ENCODE assay signal across 26 cellular contexts in the genomic region with DNA sequence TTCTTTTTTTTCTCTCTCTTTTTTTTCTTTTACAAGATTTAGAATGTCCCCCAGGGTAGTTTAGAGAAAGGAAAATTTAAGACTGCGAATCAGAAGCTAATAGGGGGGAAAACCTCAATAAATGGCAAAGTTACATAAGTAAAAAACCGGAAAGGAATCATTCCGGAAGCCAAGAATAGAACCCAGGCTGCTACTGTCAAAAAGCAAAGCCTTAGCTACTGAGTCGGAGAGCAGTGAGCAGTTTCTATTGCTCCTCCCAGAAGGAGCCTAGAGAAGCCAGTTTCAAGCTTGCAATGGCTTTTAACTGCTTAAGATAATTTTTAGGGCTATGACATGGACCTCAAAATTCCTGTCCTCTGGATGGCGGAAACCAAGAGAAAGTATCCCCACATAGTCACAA. TPM values are rescaled to one million over a fixed set of nuclear protein-coding genes. Genes with fewer than 3 reads are reported as not detected.
"Had no signal": no experiment of that assay in that cellular context is flagged by ENCODE, and none has a peak within 500 bp of the region (broad histone marks: within the 10 kb centered on the region; RNA-seq: fewer than 3 reads in every experiment).

No MANE protein-coding gene starts in this region.

- H3K36me3 ChIP-seq: SJSA1 had no signal

- H3K27me3 ChIP-seq: SJSA1 had no signal

- H3K4me3 ChIP-seq: SJSA1 had no signal

- H3K9me3 ChIP-seq: SJSA1, SK-N-SH had no signal

- H3K4me2 ChIP-seq: KMS-11, SK-N-SH had no signal

- FAIRE-seq: HepG2, RCC 7860 had no signal

- DNase-seq: IMR-90; Kasumi-1; MM.1S; NCI-H1092 treated with DMSO at 0.1 percent for 48 hours; NCI-H1436; NCI-H187; NCI-H2029; NCI-H2081 treated with DMSO at 0.1 percent for 48 hours; NCI-H2171; NCI-H226; NCI-H446; NCI-H510A; NCI-H524 treated with DMSO at 0.1 percent for 48 hours; NCI-H69; NCI-H774; NK-92 treated with Interleukin-12 subunit alpha and Interleukin-12 subunit beta, amount 100 ng/mL, for 24 hours; Right ventricle myocardium superior; RPMI8226; SIG-M5; SK-N-SH; SW 1271 had no signal

- H3K9ac ChIP-seq: KMS-11, SK-N-SH had no signal

- H3K27ac ChIP-seq: KMS-11, SJSA1 had no signal

RNA-seq across cellular contexts. Expression of a gene that starts 31.6 kb away (rescaled TPM):
- total RNA-seq: OCI-LY7 had no signal
- polyA plus RNA-seq: SK-N-SH had no signal
